ENCODE assay signal across 8 cellular contexts in the genomic region with DNA sequence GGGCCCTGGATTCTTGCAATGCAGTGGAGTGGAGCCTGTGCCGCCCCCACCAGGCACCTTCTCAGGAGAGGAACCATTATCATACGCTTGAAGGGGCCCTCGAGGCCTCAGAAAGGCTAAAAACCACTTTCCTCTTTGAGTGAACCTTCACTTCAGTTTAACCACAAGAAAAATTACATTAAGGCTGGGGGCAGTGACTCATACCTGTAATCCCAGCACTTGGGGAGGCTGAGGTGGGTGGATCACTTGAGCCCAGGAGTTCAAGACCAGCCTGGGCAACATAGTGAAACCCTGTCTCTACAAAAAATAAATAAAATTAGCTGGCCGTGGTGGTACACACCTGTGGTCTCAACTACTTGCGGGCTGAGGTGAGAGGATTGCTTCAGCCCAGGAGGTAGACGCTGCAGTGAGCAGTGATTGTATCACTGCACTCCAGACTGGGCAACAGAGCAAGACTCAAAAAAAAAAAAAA.
DNase-seq lines count a peak whose midpoint lies in the region; ATAC-seq and TF ChIP-seq lines count a peak whose summit lies in the region.
"Not testable (repeated sequence)": the region's sequence is repeated elsewhere in the genome, so short reads cannot be mapped to it uniquely, and the experiment has no call there.

No MANE protein-coding gene starts in this region.

- not testable (repeated sequence) for H3K4me2 ChIP-seq in DND-41 (ENCODE audit: insufficient read depth, low read length); PC-3 (ENCODE audit: low read length)

- H3K4me1 ChIP-seq in DND-41 (ENCODE audit: insufficient read depth, low read length) (peaks cover 28% of the 10 kb centered on the region), PC-3 (ENCODE audit: insufficient read depth, low read length) (peaks cover 35% of the 10 kb centered on the region)

- H3K27me3 ChIP-seq in DND-41 (ENCODE audit: insufficient read depth, low read length, poor library complexity); PC-3 (ENCODE audit: low read length): not testable (repeated sequence)

- H3K79me2 ChIP-seq in DND-41 (ENCODE audit: insufficient read depth, low read length) (peaks cover 86% of the 10 kb centered on the region), PC-3 (ENCODE audit: low read length) (peaks cover 98% of the 10 kb centered on the region)

- not testable (repeated sequence) for H3K36me3 ChIP-seq in DND-41 (ENCODE audit: insufficient read depth, low read length); PC-3 (ENCODE audit: low read depth, low read length)

- ATAC-seq in DND-41 (ENCODE audit: insufficient read depth, low read depth) (peak; percentile 75), HG02852 (IDR thresholded peaks at IDR 0.05; ENCODE audit: unreplicated experiment) (peak; percentile 72)
- not testable (repeated sequence) for ATAC-seq in PC-3

- H3K4me3 ChIP-seq in DND-41 (ENCODE audit: low read depth in 1 of 2, low read length in 2 of 2); Jurkat, Clone E6-1 (ENCODE audit: low read length); PC-3 (ENCODE audit: low read length); choroid plexus epithelial cell (ENCODE audit: low read depth, low read length): not testable (repeated sequence)

- BruUV-seq in PC-3 (replicated peaks; lab: Mats Ljungman, UMichigan) = not testable (repeated sequence)

- not testable (repeated sequence) for H3K9ac ChIP-seq in DND-41 (ENCODE audit: low read depth, low read length); PC-3 (ENCODE audit: low read length)

- CTCF ChIA-PET in PC-3 (lab: Charles Lee) = not testable (repeated sequence)

- DNase-seq in DND-41 (peak; percentile 41), GM19238 (ENCODE audit: insufficient read length, low spot score) (peak; percentile 51), PC-3 (peak; percentile 24), choroid plexus epithelial cell (ENCODE audit: low read depth) (peak; percentile 41)
- DNase-seq in Jurkat, Clone E6-1 (ENCODE audit: low read depth, low spot score) = peak; percentile 55
- peak; percentile 68 for DNase-seq in activated CD8-positive, alpha-beta memory T cell treated with anti-CD3 and anti-CD28 coated beads for 24 hours
- DNase-seq in stimulated activated CD4-positive, alpha-beta T cell treated with anti-CD3 and anti-CD28 coated beads, Interleukin-2, amount 100 ng/mL, for 48 hours = peak; percentile 18 to 27

- H3K9me2 ChIP-seq in PC-3 (replicated peaks; ENCODE audit: low read length) = not testable (repeated sequence)

- not testable (repeated sequence) for TF ChIP-seq CTCF in DND-41 (IDR thresholded peaks at IDR 0.05; ENCODE audit: borderline replicate concordance, extremely low read depth, low read length, poor library complexity, severe bottlenecking); PC-3 (conservative IDR thresholded peaks at IDR 0.05; ENCODE audit: low read depth, low read length); choroid plexus epithelial cell (conservative IDR thresholded peaks at IDR 0.05; ENCODE audit: low read depth, low read length)

- not testable (repeated sequence) for H3K27ac ChIP-seq in DND-41 (ENCODE audit: low read length); PC-3 (ENCODE audit: low read length)

- H3K9me3 ChIP-seq in DND-41 (ENCODE audit: insufficient read depth, low read length, severe bottlenecking); PC-3 (ENCODE audit: low read length): not testable (repeated sequence)

- POLR2A ChIA-PET in PC-3 (lab: Charles Lee; ENCODE audit: unreplicated experiment) = not testable (repeated sequence)

- not testable (repeated sequence) for H2AFZ ChIP-seq in DND-41 (ENCODE audit: low read depth, low read length); PC-3 (ENCODE audit: low read length)

- peaks cover 77% of the 10 kb centered on the region for H4K20me1 ChIP-seq in DND-41 (ENCODE audit: insufficient read depth, low read length)
- H4K20me1 ChIP-seq in PC-3 (ENCODE audit: low read length) = peaks cover 53% of the 10 kb centered on the region

- H3F3A ChIP-seq in PC-3 (ENCODE audit: low read length, unreplicated experiment) = not testable (repeated sequence)

- intact Hi-C loops in PC-3 (cut with micrococcal nuclease) = not testable (repeated sequence)
